Comparison of ENCODE assay signal across 11 cellular contexts in genomic region chr1:200895801-200896570, GRCh38. TPM values are rescaled to one million over a fixed set of nuclear protein-coding genes. Genes with fewer than 3 reads are reported as not detected.
A peak's percentile ranks its signal among the peaks of the same experiment; 100 is the strongest.
DNase-seq lines count a peak whose midpoint lies in the region; ATAC-seq, FAIRE-seq and TF ChIP-seq lines count a peak whose summit lies in the region.
"Had no signal": no experiment of that assay in that cellular context is flagged by ENCODE, and none has a peak within 500 bp of the region (broad histone marks: within the 10 kb centered on the region; RNA-seq: fewer than 3 reads in every experiment).

No MANE protein-coding gene starts in this region.

- no peaks in the 10 kb centered on the region for H3K9me3 Mint-ChIP-seq in activated CD4-positive, alpha-beta T cell treated with anti-CD3 and anti-CD28 coated beads, Interleukin-2, amount 10 ng/mL, durations not matched to agents 7 days and 5 days
- H3K9me3 Mint-ChIP-seq: activated CD4-positive, alpha-beta memory T cell treated with anti-CD3 and anti-CD28 coated beads, Interleukin-2, amount 10 ng/mL, durations not matched to agents 7 days and 5 days; central memory CD8-positive, alpha-beta T cell had no signal

- POLR2A ChIA-PET in activated CD4-positive, alpha-beta T cell treated with anti-CD3 and anti-CD28 coated beads, Interleukin-2, amount 10 ng/mL, durations not matched to agents 7 days and 5 days (lab: Charles Lee) = no interaction called here

- no peak for FAIRE-seq in pancreas (lab: Jason Lieb, UNC)

- no peaks in the 10 kb centered on the region for H3K36me3 Mint-ChIP-seq in activated CD4-positive, alpha-beta T cell treated with anti-CD3 and anti-CD28 coated beads, Interleukin-2, amount 10 ng/mL, durations not matched to agents 7 days and 5 days (ENCODE audit: low read depth)

- peak; percentile 52 for ATAC-seq in GM19025 (IDR thresholded peaks at IDR 0.05; ENCODE audit: low read depth, unreplicated experiment)
- ATAC-seq in HG03175 (IDR thresholded peaks at IDR 0.05; ENCODE audit: unreplicated experiment) = peak; percentile 62
- peak; percentile 33 to 49 (median 40) for ATAC-seq in pancreas

- intact Hi-C loops in breast epithelium (cut with DNase I; ENCODE audit: low total_unique reads) (no loop called here), pancreas (cut with DNase I) (loop anchor here in 1 of 3 donors (10.0 kb wide), 1 partner anchor 149 kb away; no protein-coding TSS in a partner anchor)

- H3K4me3 ChIP-seq in breast epithelium = peak overlapping the region in 2 of 3 donors; percentile 37 to 60
- peak overlapping the region in 3 of 4 donors; percentile 15 to 58 (median 46) for H3K4me3 ChIP-seq in pancreas

- no peak for TF ChIP-seq CTCF in breast epithelium (IDR thresholded peaks at IDR 0.05)
- no peak for TF ChIP-seq CTCF in pancreas (IDR thresholded peaks at IDR 0.05)

- CTCF ChIA-PET in activated CD4-positive, alpha-beta T cell treated with anti-CD3 and anti-CD28 coated beads, Interleukin-2, amount 10 ng/mL, durations not matched to agents 7 days and 5 days (lab: Charles Lee) = interaction anchor here (1.5 kb wide), 1 partner anchor 9 kb away, joined by 3 read pairs; no protein-coding TSS in a partner anchor

- H3K27me3 ChIP-seq in breast epithelium = no peaks in the 10 kb centered on the region
- H3K27me3 ChIP-seq in pancreas = no peaks in the 10 kb centered on the region

- no peak overlapping the region for H3K4me3 Mint-ChIP-seq in activated CD4-positive, alpha-beta T cell treated with anti-CD3 and anti-CD28 coated beads, Interleukin-2, amount 10 ng/mL, durations not matched to agents 7 days and 5 days
- H3K4me3 Mint-ChIP-seq: activated CD4-positive, alpha-beta memory T cell treated with anti-CD3 and anti-CD28 coated beads, Interleukin-2, amount 10 ng/mL, durations not matched to agents 7 days and 5 days; central memory CD8-positive, alpha-beta T cell had no signal

- H3K27me3 Mint-ChIP-seq in activated CD4-positive, alpha-beta T cell treated with anti-CD3 and anti-CD28 coated beads, Interleukin-2, amount 10 ng/mL, durations not matched to agents 7 days and 5 days = peaks cover 55% of the 10 kb centered on the region

- TF ChIP-seq POLR2A in breast epithelium (IDR thresholded peaks at IDR 0.05) = no peak

- H3K27ac Mint-ChIP-seq in activated CD4-positive, alpha-beta T cell treated with anti-CD3 and anti-CD28 coated beads, Interleukin-2, amount 10 ng/mL, durations not matched to agents 7 days and 5 days = no peak overlapping the region
- H3K27ac Mint-ChIP-seq: activated CD4-positive, alpha-beta memory T cell treated with anti-CD3 and anti-CD28 coated beads, Interleukin-2, amount 10 ng/mL, durations not matched to agents 7 days and 5 days had no signal

- H3K4me1 ChIP-seq in breast epithelium (no peaks in the 10 kb centered on the region), pancreas (peaks cover 0 to 4% (median 4%) of the 10 kb centered on the region in 3 donors)

- H3K9me3 ChIP-seq in breast epithelium = no peaks in the 10 kb centered on the region
- H3K9me3 ChIP-seq in pancreas = no peaks in the 10 kb centered on the region

- H3K4me1 Mint-ChIP-seq in activated CD4-positive, alpha-beta T cell treated with anti-CD3 and anti-CD28 coated beads, Interleukin-2, amount 10 ng/mL, durations not matched to agents 7 days and 5 days = peaks cover 9% of the 10 kb centered on the region

- DNase-seq in breast epithelium (ENCODE audit: low spot score in 2 of 2) (no peak), pancreas (peak in 1 of 6 donors; percentile 19), superior temporal gyrus (ENCODE audit: extremely low spot score) (no peak), ecto neural progenitor cell (ENCODE audit: low spot score) (no peak), DMS114 treated with DMSO at 0.1 percent for 48 hours (lab: John Stamatoyannopoulos, UW; ENCODE audit: unreplicated experiment) (no peak)
- DNase-seq in activated CD4-positive, alpha-beta T cell treated with anti-CD3 and anti-CD28 coated beads, Interleukin-2, amount 10 ng/mL, durations not matched to agents 7 days and 5 days = no peak
- DNase-seq: activated CD4-positive, alpha-beta memory T cell treated with anti-CD3 and anti-CD28 coated beads, Interleukin-2, amount 10 ng/mL, durations not matched to agents 7 days and 5 days; NCI-H524 treated with DMSO at 0.1 percent for 48 hours had no signal

- H3K36me3 ChIP-seq in breast epithelium (no peaks in the 10 kb centered on the region), pancreas (peaks cover 0 to 18% (median 0%) of the 10 kb centered on the region in 3 donors)

- H3K27ac ChIP-seq in breast epithelium = peak overlapping the region in 1 of 2 donors; percentile 63
- H3K27ac ChIP-seq in pancreas = peak overlapping the region; percentile 60 to 90 (median 88)

- WGBS in pancreas, 2 donors = 26 to 53% methylated on average over 9 of the region's 9 CpGs

RNA-seq across cellular contexts. Expression of gene INAVA, which starts 1.3 kb away (rescaled TPM):
- total RNA-seq in breast epithelium = 1 to 10 TPM in 2 of 3 donors, not detected in 1; 1.0 to 7.5 TPM
- 10 to 100 TPM in 4 of 6 donors, 1 to 10 TPM in 2; 5.0 to 26.6 (median 12.9) TPM for total RNA-seq in pancreas
- polyA plus RNA-seq in pancreas = 10 to 100 TPM; 13.1 to 17.8 TPM
- total RNA-seq in activated CD4-positive, alpha-beta T cell treated with anti-CD3 and anti-CD28 coated beads, Interleukin-2, amount 10 ng/mL, durations not matched to agents 7 days and 5 days = not detected

RNA-seq across cellular contexts. Expression of gene GPR25, which starts 23.2 kb away (rescaled TPM):
- total RNA-seq in breast epithelium (under 1 TPM in 1 of 3 donors, not detected in 2; 0.29 TPM), pancreas (under 1 TPM in 1 of 6 donors, not detected in 5; 0.31 TPM)
- not detected for polyA plus RNA-seq in pancreas
- total RNA-seq in activated CD4-positive, alpha-beta T cell treated with anti-CD3 and anti-CD28 coated beads, Interleukin-2, amount 10 ng/mL, durations not matched to agents 7 days and 5 days = not detected
